Comparison of ENCODE assay signal across 10 cellular contexts in genomic region chr2:46535360-46535759, GRCh38. TPM values are rescaled to one million over a fixed set of nuclear protein-coding genes. Genes with fewer than 3 reads are reported as not detected.
DNase-seq lines count a peak whose midpoint lies in the region; ATAC-seq lines count a peak whose summit lies in the region.
"Had no signal": no experiment of that assay in that cellular context is flagged by ENCODE, and none has a peak within 500 bp of the region (broad histone marks: within the 10 kb centered on the region; RNA-seq: fewer than 3 reads in every experiment).

No MANE protein-coding gene starts in this region.

- H3K27me3 Mint-ChIP-seq in T-helper 17 cell, result no peaks in the 10 kb centered on the region
- no peaks in the 10 kb centered on the region for H3K27me3 Mint-ChIP-seq in stimulated activated naive CD8-positive, alpha-beta T cell treated with anti-CD3 and anti-CD28 coated beads, Interleukin-15, amount 100 ng/mL, for 72 hours

- ATAC-seq in HG03097 (IDR thresholded peaks at IDR 0.05; ENCODE audit: low FRiP score, unreplicated experiment), result peak; percentile 68
- ATAC-seq in T-helper 17 cell, result peak; percentile 84
- peak; percentile 99 for ATAC-seq in stimulated activated naive CD8-positive, alpha-beta T cell treated with anti-CD3 and anti-CD28 coated beads, Interleukin-15, amount 100 ng/mL, for 72 hours

- peaks cover 2% of the 10 kb centered on the region for H3K36me3 Mint-ChIP-seq in T-helper 17 cell (ENCODE audit: low read depth)

- H3K4me3 Mint-ChIP-seq in T-helper 17 cell, result peak overlapping the region; percentile 31
- peak overlapping the region; percentile 72 to 73 for H3K4me3 Mint-ChIP-seq in stimulated activated naive CD8-positive, alpha-beta T cell treated with anti-CD3 and anti-CD28 coated beads, Interleukin-15, amount 100 ng/mL, for 72 hours

- H3K4me1 Mint-ChIP-seq in T-helper 17 cell, result peaks cover 32% of the 10 kb centered on the region
- H3K4me1 Mint-ChIP-seq in stimulated activated naive CD8-positive, alpha-beta T cell treated with anti-CD3 and anti-CD28 coated beads, Interleukin-15, amount 100 ng/mL, for 72 hours, result peaks cover 62% of the 10 kb centered on the region

- H3K9me3 ChIP-seq in T-helper 17 cell (ENCODE audit: control insufficient read depth, low read length, poor library complexity, severe bottlenecking), result no peaks in the 10 kb centered on the region

- DNase-seq in activated naive CD4-positive, alpha-beta T cell treated with Interleukin-2 at 50 U/mL for 16 hours, result peak; percentile 19
- DNase-seq in activated naive CD4-positive, alpha-beta T cell treated with anti-CD3 and anti-CD28 coated beads, Interleukin-2, amount 50 U/mL, for 16 hours, result no peak
- no peak for DNase-seq in T-helper 17 cell
- peak; percentile 36 to 72 for DNase-seq in stimulated activated naive CD8-positive, alpha-beta T cell treated with anti-CD3 and anti-CD28 coated beads, Interleukin-15, amount 100 ng/mL, for 72 hours
- no peak for DNase-seq in HPDE6-E6E7 (ENCODE audit: extremely low spot score)
- no peak for DNase-seq in dermis blood vessel endothelial cell
- no peak for DNase-seq in dedifferentiated amniotic fluid mesenchymal stem cell (ENCODE audit: extremely low spot score)

- H3K9me3 Mint-ChIP-seq in stimulated activated naive CD8-positive, alpha-beta T cell treated with anti-CD3 and anti-CD28 coated beads, Interleukin-15, amount 100 ng/mL, for 72 hours, result no peaks in the 10 kb centered on the region

- H3K27ac Mint-ChIP-seq in T-helper 17 cell, result peak overlapping the region; percentile 49
- H3K27ac Mint-ChIP-seq in stimulated activated naive CD8-positive, alpha-beta T cell treated with anti-CD3 and anti-CD28 coated beads, Interleukin-15, amount 100 ng/mL, for 72 hours, result peak overlapping the region; percentile 33 to 75

RNA-seq across cellular contexts. Expression of gene RHOQ, which starts 6.9 kb away (rescaled TPM):
- total RNA-seq in T-helper 17 cell (10 to 100 TPM; 19.7 to 26.5 TPM), dermis blood vessel endothelial cell (23.0 and 28.8 TPM in 2 replicates)

RNA-seq across cellular contexts. Expression of gene ATP6V1E2, which starts 7.0 kb away (rescaled TPM):
- total RNA-seq in T-helper 17 cell (10 to 100 TPM in 1 of 2 donors, 1 to 10 TPM in 1; 8.5 to 10.4 TPM), dermis blood vessel endothelial cell (3.3 and 3.7 TPM in 2 replicates)

RNA-seq across cellular contexts. Expression of gene TMEM247, which starts 56.0 kb away (rescaled TPM):
- total RNA-seq in T-helper 17 cell (not detected), dermis blood vessel endothelial cell (not detected in 2 replicates)
- total RNA-seq: fibroblast of lung; T-helper 1 cell treated with Interleukin-12 subunit alpha and Interleukin-12 subunit beta and Interleukin-4 antibody, amounts not matched to agents 30 ng/mL and 1 ng/mL, for 36 hours had no signal

Comparison
In these comparisons a context has a peak if more than half of its experiments do, and no peak if none do; other contexts are left out.
1. DNase-seq: peak in activated naive CD4-positive, alpha-beta T cell treated with Interleukin-2 at 50 U/mL for 16 hours (single experiment) and stimulated activated naive CD8-positive, alpha-beta T cell treated with anti-CD3 and anti-CD28 coated beads, Interleukin-15, amount 100 ng/mL, for 72 hours (2 of 2); none in activated naive CD4-positive, alpha-beta T cell treated with anti-CD3 and anti-CD28 coated beads, Interleukin-2, amount 50 U/mL, for 16 hours (single experiment), T-helper 17 cell (0 of 3), HPDE6-E6E7 (single experiment), dermis blood vessel endothelial cell (single experiment) and dedifferentiated amniotic fluid mesenchymal stem cell (single experiment).
2. Peak in every context shown above with its lines, with median percentiles within 50 percentile points of each other: ATAC-seq.